Comparison of ENCODE assay signal across 8 cellular contexts in genomic region chr10:109956454-109957091, GRCh38. TPM values are rescaled to one million over a fixed set of nuclear protein-coding genes. Genes with fewer than 3 reads are reported as not detected.
A peak's percentile ranks its signal among the peaks of the same experiment; 100 is the strongest.
DNase-seq lines count a peak whose midpoint lies in the region; ATAC-seq and TF ChIP-seq lines count a peak whose summit lies in the region.

No MANE protein-coding gene starts in this region.

- H4K20me1 ChIP-seq in SK-N-SH (ENCODE audit: insufficient read depth), result no peaks in the 10 kb centered on the region
- no peaks in the 10 kb centered on the region for H4K20me1 ChIP-seq in smooth muscle cell (ENCODE audit: low read depth)

- H3K79me2 ChIP-seq in SK-N-SH (ENCODE audit: insufficient read depth), result no peaks in the 10 kb centered on the region
- no peaks in the 10 kb centered on the region for H3K79me2 ChIP-seq in smooth muscle cell (ENCODE audit: low read depth)

- ATAC-seq in Right ventricle myocardium inferior (peak; percentile 43), GM21515 (IDR thresholded peaks at IDR 0.05; ENCODE audit: unreplicated experiment) (peak; percentile 75), HG03521 (IDR thresholded peaks at IDR 0.05; ENCODE audit: unreplicated experiment) (peak; percentile 72)

- TF ChIP-seq CTCF in SK-N-SH (IDR thresholded peaks at IDR 0.05), result peak; percentile 74
- peak; percentile 57 for TF ChIP-seq CTCF in fibroblast of the aortic adventitia (IDR thresholded peaks at IDR 0.05; ENCODE audit: insufficient read depth, low read length)
- TF ChIP-seq CTCF in smooth muscle cell (IDR thresholded peaks at IDR 0.05; ENCODE audit: borderline replicate concordance, insufficient read depth, poor library complexity, severe bottlenecking), result peak; percentile 51

- POLR2A ChIA-PET in SK-N-SH (lab: Yijun Ruan, JAX), result no interaction called here

- peaks cover 4% of the 10 kb centered on the region for H3F3A ChIP-seq in SK-N-SH (replicated peaks; ENCODE audit: insufficient read depth)
- H3F3A ChIP-seq in smooth muscle cell (ENCODE audit: low read depth), result no peaks in the 10 kb centered on the region

- peaks cover 2 to 8% of the 10 kb centered on the region in 2 experiments; a peak in 3 of 4 replicates for H3K4me1 ChIP-seq in SK-N-SH (ENCODE audit: control insufficient read depth in 1 of 2, insufficient read depth in 2 of 2, low read depth in 1 of 2, low read length in 1 of 2)
- peaks cover 7% of the 10 kb centered on the region for H3K4me1 ChIP-seq in smooth muscle cell (ENCODE audit: low read depth)

- DNase-seq in Right ventricle myocardium inferior (ENCODE audit: missing footprints) (no peak), cardiac septum (ENCODE audit: low spot score) (no peak), SK-N-SH (peak; percentile 66), fibroblast of the aortic adventitia (ENCODE audit: low read depth) (peak; percentile 58), smooth muscle cell (lab: John Stamatoyannopoulos, UW; ENCODE audit: unreplicated experiment) (no peak), amniotic stem cell (lab: John Stamatoyannopoulos, UW) (no peak)

- CTCF ChIA-PET in SK-N-SH (lab: Yijun Ruan, JAX), result interaction anchor here (0.6 to 2.7 kb wide), 14 partner anchors 9 to 252 kb away, joined by 3 to 13 read pairs (median 3); partner anchors contain the start of gene XPNPEP1

- WGBS in SK-N-SH (ENCODE audit: low lambda C conversion rate), result 74% methylated on average over 2 of the region's 2 CpGs
- WGBS in smooth muscle cell (ENCODE audit: low lambda C conversion rate), result 88% methylated on average over 2 of the region's 2 CpGs

- H3K4me2 ChIP-seq in SK-N-SH (no peak overlapping the region), smooth muscle cell (no peak overlapping the region)

- intact Hi-C loops in Right ventricle myocardium inferior (cut with DNase I), result no loop called here
- intact Hi-C loops in cardiac septum (cut with DNase I), result no loop called here

- no peak overlapping the region for H3K9ac ChIP-seq in SK-N-SH
- no peak overlapping the region for H3K9ac ChIP-seq in smooth muscle cell (ENCODE audit: low read depth)

- H3K9me3 ChIP-seq in SK-N-SH (no peaks in the 10 kb centered on the region), smooth muscle cell (replicated peaks; ENCODE audit: low read depth) (no peaks in the 10 kb centered on the region)

- H3K27me3 ChIP-seq in SK-N-SH (ENCODE audit: insufficient read depth), result no peaks in the 10 kb centered on the region
- H3K27me3 ChIP-seq in smooth muscle cell (ENCODE audit: low read depth), result no peaks in the 10 kb centered on the region

- TF ChIP-seq EP300 in SK-N-SH (IDR thresholded peaks at IDR 0.05; ENCODE audit: borderline replicate concordance in 1 of 2, low read depth in 1 of 2, low read length in 1 of 2), result no peak

- H3K27ac ChIP-seq in SK-N-SH (ENCODE audit: low read depth in 2 of 2, low read length in 1 of 2) (no peak overlapping the region; a peak in 1 of 4 replicates), smooth muscle cell (ENCODE audit: low read depth) (no peak overlapping the region)

- H2AFZ ChIP-seq in SK-N-SH (ENCODE audit: low read depth) (no peak overlapping the region), smooth muscle cell (ENCODE audit: low read depth) (no peak overlapping the region)

- peak; percentile 71 for TF ChIP-seq RAD21 in SK-N-SH (IDR thresholded peaks at IDR 0.05; ENCODE audit: low read length)

- H3K36me3 ChIP-seq in SK-N-SH (replicated peaks in 1 of 2; ENCODE audit: control insufficient read depth in 1 of 2, insufficient read depth in 2 of 2, low read length in 1 of 2), result no peaks in the 10 kb centered on the region
- H3K36me3 ChIP-seq in smooth muscle cell (ENCODE audit: low read depth), result no peaks in the 10 kb centered on the region

- no peaks in the 10 kb centered on the region for H3K9me2 ChIP-seq in SK-N-SH

- peak overlapping the region in 1 of 2 experiments; percentile 19; a peak in 1 of 4 replicates for H3K4me3 ChIP-seq in SK-N-SH (ENCODE audit: low read depth in 2 of 2, low read length in 1 of 2)
- H3K4me3 ChIP-seq in fibroblast of the aortic adventitia (ENCODE audit: low read depth, low read length), result no peak overlapping the region
- no peak overlapping the region for H3K4me3 ChIP-seq in smooth muscle cell

TF ChIP-seq in SK-N-SH, 30 proteins besides CTCF, POLR2A, EP300 and RAD21:
- no peak for TF ChIP-seq MAX (IDR thresholded peaks at IDR 0.05; ENCODE audit: low read depth)
- no peak for TF ChIP-seq ZBTB33 (IDR thresholded peaks at IDR 0.05; ENCODE audit: borderline replicate concordance, low read depth)
- TF ChIP-seq SMC3 (IDR thresholded peaks at IDR 0.05; ENCODE audit: low read depth, low read length), result peak; percentile 66
- TF ChIP-seq FOXM1 (IDR thresholded peaks at IDR 0.05; ENCODE audit: low read depth), result no peak
- 0 out of 2 replicates have a peak, but pooled peaks have one; percentile 11 for TF ChIP-seq RCOR1 (IDR thresholded peaks at IDR 0.05; ENCODE audit: low read length)
- TF ChIP-seq YY1 (IDR thresholded peaks at IDR 0.05; ENCODE audit: low read depth), result peak; percentile 73; the same call in 1 of the 2 replicates

RNA-seq across cellular contexts. Expression of gene XPNPEP1, which starts 33.3 kb away (rescaled TPM):
- 43.6 TPM for total RNA-seq in Right ventricle myocardium inferior
- total RNA-seq in cardiac septum, result 43.5 TPM
- 167 and 190 TPM in 2 replicates for polyA plus RNA-seq in SK-N-SH (2012; rRNA removed)
- polyA plus RNA-seq in SK-N-SH (2012; cell fraction: cytosol; rRNA removed), result 122 and 146 TPM in 2 replicates
- 264 and 305 TPM in 2 replicates for polyA plus RNA-seq in SK-N-SH (2012; cell fraction: nucleus; rRNA removed)
- total RNA-seq in fibroblast of the aortic adventitia (ENCODE audit: low replicate concordance), result 103 and 253 TPM in 2 replicates
- 115 and 147 TPM in 2 replicates for total RNA-seq in smooth muscle cell
- polyA plus RNA-seq in smooth muscle cell, result 63.0 and 64.3 TPM in 2 replicates

RNA-seq across cellular contexts. Expression of gene ADD3, which starts 51.2 kb away (rescaled TPM):
- 121 TPM for total RNA-seq in Right ventricle myocardium inferior
- total RNA-seq in cardiac septum, result 77.2 TPM
- 27.6 and 144 TPM in 2 replicates for polyA plus RNA-seq in SK-N-SH (2012; rRNA removed)
- polyA plus RNA-seq in SK-N-SH (2012; cell fraction: cytosol; rRNA removed), result 39.2 and 59.7 TPM in 2 replicates
- polyA plus RNA-seq in SK-N-SH (2012; cell fraction: nucleus; rRNA removed), result 26.9 and 74.1 TPM in 2 replicates
- 127 and 524 TPM in 2 replicates for total RNA-seq in fibroblast of the aortic adventitia (ENCODE audit: low replicate concordance)
- total RNA-seq in smooth muscle cell, result 154 and 155 TPM in 2 replicates
- 66.3 and 75.0 TPM in 2 replicates for polyA plus RNA-seq in smooth muscle cell

Comparison
In these comparisons a context has a peak if more than half of its experiments do, and no peak if none do; other contexts are left out.
1. DNase-seq: peak in SK-N-SH (single experiment) and fibroblast of the aortic adventitia (single experiment); none in Right ventricle myocardium inferior (single experiment), cardiac septum (single experiment), smooth muscle cell (single experiment) and amniotic stem cell (single experiment).
2. Peak in every context shown above with its lines, with median percentiles within 50 percentile points of each other: ATAC-seq and CTCF ChIP-seq.